ENCODE assay signal across 8 cellular contexts in genomic region chr7:129343099-129343700, GRCh38.
A peak's percentile ranks its signal among the peaks of the same experiment; 100 is the strongest.
DNase-seq lines count a peak whose midpoint lies in the region; ATAC-seq and TF ChIP-seq lines count a peak whose summit lies in the region.

No MANE protein-coding gene starts in this region.

- H3K27me3 ChIP-seq in dorsolateral prefrontal cortex, result no peaks in the 10 kb centered on the region

- intact Hi-C loops in dorsolateral prefrontal cortex (cut with DNase I), result loop anchor here in 1 of 2 donors (10.0 kb wide), 1 partner anchor 672 kb away; no protein-coding TSS in a partner anchor

- no peak overlapping the region for H3K27ac ChIP-seq in dorsolateral prefrontal cortex

- TF ChIP-seq CTCF in dorsolateral prefrontal cortex (IDR thresholded peaks at IDR 0.05 in 54 of 56, conservative IDR thresholded peaks at IDR 0.05 in 2 of 56; ENCODE audit: low read depth in 1 of 56, partially characterized antibody in 56 of 56), result peak; percentile 56 to 88 (median 73)

- no peak overlapping the region for H3K4me3 ChIP-seq in dorsolateral prefrontal cortex

- peak; percentile 40 for DNase-seq in DMS153 treated with DMSO at 0.1 percent for 48 hours (lab: John Stamatoyannopoulos, UW; ENCODE audit: unreplicated experiment)
- DNase-seq in OCI-M2 (lab: John Stamatoyannopoulos, UW; ENCODE audit: unreplicated experiment), result peak; percentile 73
- peak in 1 of 10 donors; percentile 7 for DNase-seq in dorsolateral prefrontal cortex
- peak; percentile 49 for DNase-seq in midbrain (lab: John Stamatoyannopoulos, UW)

- ATAC-seq in HG03521 (IDR thresholded peaks at IDR 0.05; ENCODE audit: unreplicated experiment) (peak; percentile 52), GM21390 (IDR thresholded peaks at IDR 0.05; ENCODE audit: unreplicated experiment) (no peak), GM21529 (IDR thresholded peaks at IDR 0.05; ENCODE audit: unreplicated experiment) (no peak), GM21423 (IDR thresholded peaks at IDR 0.05; ENCODE audit: unreplicated experiment) (no peak)
